In genomic region chrX:118346258-118347094, GRCh38 we compare ENCODE assay signal across 8 cellular contexts. TPM values are rescaled to one million over a fixed set of nuclear protein-coding genes. Genes with fewer than 3 reads are reported as not detected.
DNase-seq lines count a peak whose midpoint lies in the region; ATAC-seq and TF ChIP-seq lines count a peak whose summit lies in the region.

No MANE protein-coding gene starts in this region.

- H3K4me3 ChIP-seq in fibroblast of mammary gland (ENCODE audit: control insufficient read depth, low read depth, low read length): peak overlapping the region; percentile 84
- peak overlapping the region; percentile 72 to 83 for H3K4me3 ChIP-seq in neutrophil (ENCODE audit: low read depth in 1 of 2, low read length in 1 of 2)
- peak overlapping the region; percentile 92 for H3K4me3 ChIP-seq in thoracic aorta

- H3K9me3 ChIP-seq in neutrophil: no peaks in the 10 kb centered on the region
- no peaks in the 10 kb centered on the region for H3K9me3 ChIP-seq in thoracic aorta

- H3K27me3 ChIP-seq in neutrophil: no peaks in the 10 kb centered on the region
- no peaks in the 10 kb centered on the region for H3K27me3 ChIP-seq in thoracic aorta (replicated peaks; ENCODE audit: insufficient read depth)

- TF ChIP-seq CTCF in fibroblast of mammary gland (conservative IDR thresholded peaks at IDR 0.05; ENCODE audit: control insufficient read depth, insufficient read depth, low read depth, low read length) (no peak), neutrophil (IDR thresholded peaks at IDR 0.05) (no peak), thoracic aorta (IDR thresholded peaks at IDR 0.05) (no peak)

- peaks cover 37 to 43% of the 10 kb centered on the region in 2 experiments for H3K4me1 ChIP-seq in neutrophil (ENCODE audit: control insufficient read depth in 1 of 2, insufficient read depth in 1 of 2, low read depth in 1 of 2, low read length in 1 of 2)
- H3K4me1 ChIP-seq in thoracic aorta (ENCODE audit: control insufficient read depth in 1 of 2, low read depth in 2 of 2): peaks cover 2 to 33% of the 10 kb centered on the region in 2 donors

- ATAC-seq in HG03060 (IDR thresholded peaks at IDR 0.05; ENCODE audit: low read depth, unreplicated experiment): peak; percentile 3
- ATAC-seq in thoracic aorta (ENCODE audit: insufficient number of reproducible peaks, low FRiP score, low read depth): peak; percentile 46

- peak overlapping the region; percentile 90 for H3K27ac ChIP-seq in neutrophil
- H3K27ac ChIP-seq in thoracic aorta: peak overlapping the region; percentile 91 to 93

- DNase-seq in NCI-H345 (lab: John Stamatoyannopoulos, UW) (peak; percentile 41), NCI-H345 treated with DMSO at 0.1 percent for 48 hours (lab: John Stamatoyannopoulos, UW; ENCODE audit: unreplicated experiment) (no peak), NCI-H774 (lab: John Stamatoyannopoulos, UW) (peak; percentile 15), activated T-helper 1 cell treated with Interleukin-2 at 50 U/mL for 16 hours (ENCODE audit: low read depth) (peak; percentile 33), fibroblast of mammary gland (ENCODE audit: low read depth) (no peak), thoracic aorta (ENCODE audit: low spot score) (peak; percentile 2)

- H3K36me3 ChIP-seq in neutrophil (no peaks in the 10 kb centered on the region), thoracic aorta (no peaks in the 10 kb centered on the region)

RNA-seq across cellular contexts. Expression of gene WDR44, which starts 0.6 kb away (rescaled TPM):
- 10 to 100 TPM; 15.2 to 19.0 TPM for total RNA-seq in thoracic aorta

Comparison
In these comparisons a context has a peak if more than half of its experiments do, and no peak if none do; other contexts are left out.
1. DNase-seq: peak in NCI-H345 (single experiment), NCI-H774 (single experiment), activated T-helper 1 cell treated with Interleukin-2 at 50 U/mL for 16 hours (single experiment) and thoracic aorta (single experiment); none in NCI-H345 treated with DMSO at 0.1 percent for 48 hours (single experiment) and fibroblast of mammary gland (single experiment).
2. Peak in every context shown above with its lines, with median percentiles within 50 percentile points of each other: H3K4me3 ChIP-seq.